In the genomic region with DNA sequence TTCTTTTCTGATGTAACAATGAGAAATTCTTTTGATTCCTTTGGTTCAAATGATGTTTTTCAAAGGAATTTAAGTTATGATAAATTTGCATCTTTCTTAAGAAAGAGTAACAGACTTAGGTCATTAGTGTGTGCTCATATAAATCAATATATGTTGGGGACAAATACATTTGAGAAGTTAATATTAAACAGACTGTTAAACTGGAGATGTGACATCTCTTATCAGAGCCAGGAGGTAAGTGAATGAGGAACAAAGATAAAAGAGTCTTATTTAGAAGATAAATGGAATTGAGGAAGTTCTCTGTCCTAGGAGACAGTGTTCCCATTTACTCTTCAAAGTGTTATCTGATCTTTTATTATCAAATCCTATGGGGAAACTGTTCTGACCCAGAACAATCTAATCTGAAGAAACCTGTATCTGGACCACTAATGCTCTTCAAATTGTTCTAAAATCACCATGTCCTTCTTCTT, we compare ENCODE assay signal across 15 cellular contexts.
DNase-seq lines count a peak whose midpoint lies in the region; ATAC-seq, FAIRE-seq and TF ChIP-seq lines count a peak whose summit lies in the region.
"Had no signal": no experiment of that assay in that cellular context is flagged by ENCODE, and none has a peak within 500 bp of the region (broad histone marks: within the 10 kb centered on the region; RNA-seq: fewer than 3 reads in every experiment).

No MANE protein-coding gene starts in this region.

- peak; percentile 49 for FAIRE-seq in GM12878 (lab: Jason Lieb, UNC)
- FAIRE-seq: colon had no signal

- no peak for TF ChIP-seq POLR2A in GM12878 (IDR thresholded peaks at IDR 0.05; ENCODE audit: low read depth, low read length)

- peak; percentile 56 for DNase-seq in Caki2 (ENCODE audit: low read depth)
- DNase-seq in GM12878 (ENCODE audit: low read depth, low spot score), result no peak
- no peak for DNase-seq in mesothelial cell of epicardium (ENCODE audit: low spot score in 2 of 2, unreplicated experiment in 2 of 2)
- DNase-seq in epidermal melanocyte (ENCODE audit: insufficient read length, low spot score), result no peak
- DNase-seq in coronary artery (ENCODE audit: low spot score), result no peak
- no peak for DNase-seq in A172 (ENCODE audit: low spot score)
- no peak for DNase-seq in activated CD8-positive, alpha-beta memory T cell treated with anti-CD3 and anti-CD28 coated beads, Interleukin-2, amount 10 ng/mL, durations not matched to agents 7 days and 5 days
- DNase-seq: activated CD4-positive, alpha-beta T cell treated with anti-CD3 and anti-CD28 coated beads for 1 hour; activated naive CD8-positive, alpha-beta T cell treated with anti-CD3 and anti-CD28 coated beads for 36 hours; NCI-H2171 treated with DMSO at 0.1 percent for 48 hours; ovary; SW 1271 had no signal

- no peak; the same call in 2 of the 3 replicates for ATAC-seq in GM12878
- ATAC-seq in activated CD8-positive, alpha-beta memory T cell treated with anti-CD3 and anti-CD28 coated beads, Interleukin-2, amount 10 ng/mL, durations not matched to agents 7 days and 5 days, result no peak

- peaks cover 61% of the 10 kb centered on the region for H3K4me1 ChIP-seq in KMS-11 (ENCODE audit: low read depth, poor library complexity, severe bottlenecking)
- H3K4me1 ChIP-seq in GM12878 (ENCODE audit: control insufficient read depth, insufficient read depth, low read length), result no peaks in the 10 kb centered on the region

- no peaks in the 10 kb centered on the region for H3K36me3 Mint-ChIP-seq in mesothelial cell of epicardium
- H3K36me3 Mint-ChIP-seq in activated CD8-positive, alpha-beta memory T cell treated with anti-CD3 and anti-CD28 coated beads, Interleukin-2, amount 10 ng/mL, durations not matched to agents 7 days and 5 days, result no peaks in the 10 kb centered on the region

- no peaks in the 10 kb centered on the region for H3K27me3 Mint-ChIP-seq in mesothelial cell of epicardium (ENCODE audit: low read depth)
- H3K27me3 Mint-ChIP-seq in activated CD8-positive, alpha-beta memory T cell treated with anti-CD3 and anti-CD28 coated beads, Interleukin-2, amount 10 ng/mL, durations not matched to agents 7 days and 5 days, result peaks cover 12% of the 10 kb centered on the region
- H3K27me3 Mint-ChIP-seq: activated naive CD8-positive, alpha-beta T cell treated with anti-CD3 and anti-CD28 coated beads for 36 hours had no signal

- POLR2A ChIA-PET in GM12878 (lab: Charles Lee), result no interaction called here

- H3K9ac ChIP-seq in KMS-11 (no peak overlapping the region), GM12878 (ENCODE audit: control insufficient read depth, insufficient read depth, low read length) (no peak overlapping the region)

- peak overlapping the region; percentile 49; the same call in 1 of the 2 replicates for H3K4me2 ChIP-seq in KMS-11
- H3K4me2 ChIP-seq in GM12878 (ENCODE audit: control insufficient read depth, insufficient read depth), result no peak overlapping the region

- CTCF ChIA-PET in GM12878 (lab: Yijun Ruan, JAX), result no interaction called here
- CTCF ChIA-PET in activated CD8-positive, alpha-beta memory T cell treated with anti-CD3 and anti-CD28 coated beads, Interleukin-2, amount 10 ng/mL, durations not matched to agents 7 days and 5 days (lab: Charles Lee), result no interaction called here

- TF ChIP-seq EP300 in GM12878 (IDR thresholded peaks at IDR 0.05; ENCODE audit: borderline replicate concordance in 1 of 2, control insufficient read depth in 1 of 2, low read depth in 2 of 2, low read length in 2 of 2), result no peak

- H3K9me3 Mint-ChIP-seq in mesothelial cell of epicardium, result no peaks in the 10 kb centered on the region
- no peaks in the 10 kb centered on the region for H3K9me3 Mint-ChIP-seq in activated CD8-positive, alpha-beta memory T cell treated with anti-CD3 and anti-CD28 coated beads, Interleukin-2, amount 10 ng/mL, durations not matched to agents 7 days and 5 days (ENCODE audit: low read depth)
- H3K9me3 Mint-ChIP-seq: activated naive CD8-positive, alpha-beta T cell treated with anti-CD3 and anti-CD28 coated beads for 36 hours had no signal

- no TSS peak for BruUV-seq in GM12878 (replicated peaks; lab: Mats Ljungman, UMichigan)

- H3K27me3 ChIP-seq in KMS-11 (ENCODE audit: insufficient read depth, low read depth) (no peaks in the 10 kb centered on the region), GM12878 (replicated peaks in 1 of 2; ENCODE audit: control insufficient read depth in 2 of 2, insufficient read depth in 2 of 2, low read length in 1 of 2) (no peaks in the 10 kb centered on the region)
- H3K27me3 ChIP-seq: BE2C, ovary had no signal

- TF ChIP-seq RAD21 in GM12878 (IDR thresholded peaks at IDR 0.05; ENCODE audit: insufficient read depth, low read depth, low read length), result no peak

- TF ChIP-seq CTCF in KMS-11 (conservative IDR thresholded peaks at IDR 0.05; ENCODE audit: low read depth, low read length), result no peak
- no peak for TF ChIP-seq CTCF in GM12878 (IDR thresholded peaks at IDR 0.05 in 2 of 3, conservative IDR thresholded peaks at IDR 0.05 in 1 of 3; ENCODE audit: control insufficient read depth in 2 of 3, extremely low read depth in 1 of 3, insufficient read depth in 1 of 3, low read depth in 3 of 3, low read length in 3 of 3)
- no peak for TF ChIP-seq CTCF in mesothelial cell of epicardium (IDR thresholded peaks at IDR 0.05; ENCODE audit: unreplicated experiment)
- no peak for TF ChIP-seq CTCF in coronary artery (IDR thresholded peaks at IDR 0.05)

- H3K4me1 Mint-ChIP-seq in mesothelial cell of epicardium, result peaks cover 47% of the 10 kb centered on the region
- no peaks in the 10 kb centered on the region for H3K4me1 Mint-ChIP-seq in activated CD8-positive, alpha-beta memory T cell treated with anti-CD3 and anti-CD28 coated beads, Interleukin-2, amount 10 ng/mL, durations not matched to agents 7 days and 5 days

- SMC1A ChIA-PET in GM12878 (lab: Charles Lee; ENCODE audit: uncharacterized antibody, unreplicated experiment), result interaction anchor here (1.2 to 1.5 kb wide), 2 partner anchors 9 to 22 kb away, joined by 4 to 5 read pairs; no protein-coding TSS in a partner anchor

- H3K36me3 ChIP-seq in KMS-11 (ENCODE audit: insufficient read depth) (no peaks in the 10 kb centered on the region), GM12878 (ENCODE audit: control insufficient read depth in 2 of 2, insufficient read depth in 2 of 2, low read length in 1 of 2) (no peaks in the 10 kb centered on the region)
- H3K36me3 ChIP-seq: ovary had no signal

- peak overlapping the region; percentile 42 for H3K27ac ChIP-seq in KMS-11
- H3K27ac ChIP-seq in GM12878 (ENCODE audit: control insufficient read depth, insufficient read depth), result no peak overlapping the region
- no peak overlapping the region for H3K27ac ChIP-seq in coronary artery
- H3K27ac ChIP-seq: ovary had no signal

- no peak overlapping the region for H3K4me3 Mint-ChIP-seq in mesothelial cell of epicardium
- no peak overlapping the region for H3K4me3 Mint-ChIP-seq in activated CD8-positive, alpha-beta memory T cell treated with anti-CD3 and anti-CD28 coated beads, Interleukin-2, amount 10 ng/mL, durations not matched to agents 7 days and 5 days
- H3K4me3 Mint-ChIP-seq: activated naive CD8-positive, alpha-beta T cell treated with anti-CD3 and anti-CD28 coated beads for 36 hours had no signal

- H4K20me1 ChIP-seq in KMS-11 (ENCODE audit: insufficient read depth) (no peaks in the 10 kb centered on the region), GM12878 (ENCODE audit: control insufficient read depth, insufficient read depth) (no peaks in the 10 kb centered on the region)

- H3K4me3 ChIP-seq in KMS-11 (IDR thresholded peaks at IDR 0.05; ENCODE audit: insufficient read depth, low read depth, low read length) (no peak overlapping the region), GM12878 (no peak overlapping the region), coronary artery (no peak overlapping the region)
- H3K4me3 ChIP-seq: ovary had no signal

- in situ Hi-C loops in Caki2 (cut with HindIII; ENCODE audit: low pct_unique_long_range_greater_than_20kb, low sequenced_read_pairs) (no loop called here), GM12878 (cut with MboI) (no loop called here)

- RAD21 ChIA-PET in GM12878 (lab: Charles Lee; ENCODE audit: unreplicated experiment), result no interaction called here

- intact Hi-C loops in GM12878 (cut with micrococcal nuclease; ENCODE audit: unreplicated experiment), result loop anchor here (10.0 kb wide), 1 partner anchor 60 kb away; no protein-coding TSS in a partner anchor

- H2AFZ ChIP-seq in KMS-11 (ENCODE audit: low read depth) (no peak overlapping the region), GM12878 (ENCODE audit: control insufficient read depth, low read depth, low read length) (peak overlapping the region; percentile 11; the same call in 1 of the 2 replicates)

- no peaks in the 10 kb centered on the region; the same call in 2 of the 3 replicates for H3K9me3 ChIP-seq in GM12878 (replicated peaks; ENCODE audit: control insufficient read depth, insufficient read depth, low read length)
- H3K9me3 ChIP-seq: BE2C, ovary had no signal

- peak overlapping the region; percentile 73 for H3K27ac Mint-ChIP-seq in mesothelial cell of epicardium
- H3K27ac Mint-ChIP-seq in activated CD8-positive, alpha-beta memory T cell treated with anti-CD3 and anti-CD28 coated beads, Interleukin-2, amount 10 ng/mL, durations not matched to agents 7 days and 5 days, result no peak overlapping the region
- H3K27ac Mint-ChIP-seq: activated naive CD8-positive, alpha-beta T cell treated with anti-CD3 and anti-CD28 coated beads for 36 hours had no signal

- H3K79me2 ChIP-seq in KMS-11 (ENCODE audit: insufficient read depth, low read depth) (no peaks in the 10 kb centered on the region), GM12878 (ENCODE audit: control insufficient read depth, insufficient read depth, low read length) (no peaks in the 10 kb centered on the region)

TF ChIP-seq in GM12878, 131 proteins besides CTCF, POLR2A, EP300 and RAD21:
- TF ChIP-seq SKIL (IDR thresholded peaks at IDR 0.05; ENCODE audit: low read depth, poor library complexity, severe bottlenecking), result no peak
